Comparison of ENCODE assay signal across 9 cellular contexts in genomic region chr17:77772461-77772897, GRCh38.
DNase-seq lines count a peak whose midpoint lies in the region; ATAC-seq and TF ChIP-seq lines count a peak whose summit lies in the region.
"Had no signal": no experiment of that assay in that cellular context is flagged by ENCODE, and none has a peak within 500 bp of the region (broad histone marks: within the 10 kb centered on the region; RNA-seq: fewer than 3 reads in every experiment).

No MANE protein-coding gene starts in this region.

- H3K4me2 ChIP-seq in osteoblast (ENCODE audit: insufficient read depth, low read length) = no peak overlapping the region

- H3K9me3 ChIP-seq in osteoblast (ENCODE audit: low read depth, low read length) = no peaks in the 10 kb centered on the region
- H3K9me3 ChIP-seq in uterus = no peaks in the 10 kb centered on the region

- TF ChIP-seq POLR2A in erythroblast (IDR thresholded peaks at IDR 0.05; ENCODE audit: low read length) = no peak
- TF ChIP-seq POLR2A in uterus (IDR thresholded peaks at IDR 0.05) = no peak

- H3K79me2 ChIP-seq in osteoblast (ENCODE audit: insufficient read depth, low read length) = no peaks in the 10 kb centered on the region

- peak; percentile 19 for DNase-seq in NCI-H748 treated with DMSO at 0.1 percent for 48 hours (lab: John Stamatoyannopoulos, UW)
- DNase-seq in activated CD8-positive, alpha-beta memory T cell treated with anti-CD3 and anti-CD28 coated beads, Interleukin-2, amount 50 U/mL, for 1 hour (ENCODE audit: extremely low read depth) = peak; percentile 32
- DNase-seq in erythroblast (lab: John Stamatoyannopoulos, UW) = peak; percentile 58 to 75
- DNase-seq in osteoblast (ENCODE audit: insufficient read length, low spot score, missing footprints) = peak; percentile 91
- peak in 1 of 2 donors; percentile 30 for DNase-seq in uterus

- H3K4me3 ChIP-seq in osteoblast (ENCODE audit: insufficient read depth, low read length) (no peak overlapping the region), uterus (no peak overlapping the region)

- peaks cover 17% of the 10 kb centered on the region for H3K27me3 ChIP-seq in osteoblast (ENCODE audit: insufficient read depth, low read length)
- H3K27me3 ChIP-seq in uterus = no peaks in the 10 kb centered on the region

- intact Hi-C loops in uterus (cut with DNase I; ENCODE audit: low total_unique reads) = no loop called here

- H2AFZ ChIP-seq in osteoblast (ENCODE audit: low read length) = no peak overlapping the region

- no peaks in the 10 kb centered on the region for H3K36me3 ChIP-seq in osteoblast (ENCODE audit: insufficient read depth, low read length)
- no peaks in the 10 kb centered on the region for H3K36me3 ChIP-seq in uterus

- peak; percentile 74 for TF ChIP-seq CTCF in GM12872 (IDR thresholded peaks at IDR 0.05; ENCODE audit: insufficient read depth, low read depth, low read length)
- TF ChIP-seq CTCF in osteoblast (IDR thresholded peaks at IDR 0.05; ENCODE audit: extremely low read depth, low read depth, low read length) = peak; percentile 44
- peak; percentile 11 to 56 (median 24) for TF ChIP-seq CTCF in uterus (IDR thresholded peaks at IDR 0.05)

- H3K4me1 ChIP-seq in osteoblast (ENCODE audit: insufficient read depth, low read length) = peaks cover 11% of the 10 kb centered on the region
- H3K4me1 ChIP-seq in uterus = no peaks in the 10 kb centered on the region

- H3K27ac ChIP-seq in osteoblast (ENCODE audit: low read depth, low read length) = no peak overlapping the region
- no peak overlapping the region for H3K27ac ChIP-seq in uterus
- H3K27ac ChIP-seq: VCaP had no signal

- no peaks in the 10 kb centered on the region for H4K20me1 ChIP-seq in osteoblast (ENCODE audit: insufficient read depth, low read length)

- no peak for ATAC-seq in HG02840 (IDR thresholded peaks at IDR 0.05; ENCODE audit: low FRiP score, unreplicated experiment)
- no peak for ATAC-seq in GM21515 (IDR thresholded peaks at IDR 0.05; ENCODE audit: unreplicated experiment)
